35 cellular contexts compared by ENCODE assay signal in genomic region chr3:71413572-71413971, GRCh38.
A peak's percentile ranks its signal among the peaks of the same experiment; 100 is the strongest.
DNase-seq lines count a peak whose midpoint lies in the region; ATAC-seq and TF ChIP-seq lines count a peak whose summit lies in the region.
"Had no signal": no experiment of that assay in that cellular context is flagged by ENCODE, and none has a peak within 500 bp of the region (broad histone marks: within the 10 kb centered on the region; RNA-seq: fewer than 3 reads in every experiment).

No MANE protein-coding gene starts in this region.

- TF ChIP-seq CTCF in activated CD8-positive, alpha-beta T cell treated with anti-CD3 and anti-CD28 coated beads for 36 hours (IDR thresholded peaks at IDR 0.05): no peak
- TF ChIP-seq CTCF in RWPE1 (conservative IDR thresholded peaks at IDR 0.05; ENCODE audit: low read depth): no peak
- no peak for TF ChIP-seq CTCF in endothelial cell (IDR thresholded peaks at IDR 0.05; ENCODE audit: unreplicated experiment)
- no peak for TF ChIP-seq CTCF in nephron (IDR thresholded peaks at IDR 0.05; ENCODE audit: unreplicated experiment in 3 of 3)

- H3K27ac ChIP-seq in RWPE1: peak overlapping the region; percentile 65
- H3K27ac ChIP-seq: 22Rv1, coronary artery, heart left ventricle, HL-60, pancreas had no signal

- no peak overlapping the region for H3K4me3 Mint-ChIP-seq in activated CD8-positive, alpha-beta T cell treated with anti-CD3 and anti-CD28 coated beads for 36 hours
- H3K4me3 Mint-ChIP-seq in activated CD8-positive, alpha-beta T cell treated with anti-CD3 and anti-CD28 coated beads, Interleukin-2, amount 10 ng/mL, durations not matched to agents 7 days and 5 days: no peak overlapping the region
- no peak overlapping the region for H3K4me3 Mint-ChIP-seq in endothelial cell (ENCODE audit: unreplicated experiment)
- no peak overlapping the region for H3K4me3 Mint-ChIP-seq in nephron
- H3K4me3 Mint-ChIP-seq: activated CD4-positive, alpha-beta memory T cell treated with anti-CD3 and anti-CD28 coated beads, Interleukin-2, amount 10 ng/mL, durations not matched to agents 7 days and 5 days; CD14-positive monocyte; HFFc6; neural crest cell; T-helper 1 cell treated with Interleukin-12 subunit alpha and Interleukin-12 subunit beta and Interleukin-4 antibody, amounts not matched to agents 30 μg/mL and 1 μg/mL, for 36 hours had no signal

- H3K27me3 ChIP-seq in H7 (ENCODE audit: control insufficient read depth, insufficient read depth, low read length): no peaks in the 10 kb centered on the region
- H3K27me3 ChIP-seq: heart left ventricle, pancreas had no signal

- CTCF ChIA-PET in activated CD8-positive, alpha-beta T cell treated with anti-CD3 and anti-CD28 coated beads for 36 hours (lab: Charles Lee): no interaction called here
- CTCF ChIA-PET in activated CD8-positive, alpha-beta T cell treated with anti-CD3 and anti-CD28 coated beads, Interleukin-2, amount 10 ng/mL, durations not matched to agents 7 days and 5 days (lab: Charles Lee): interaction anchor here (1.7 kb wide), 1 partner anchor 16 kb away, joined by 9 read pairs; no protein-coding TSS in a partner anchor
- CTCF ChIA-PET in RWPE1 (lab: Yijun Ruan, JAX): no interaction called here

- peaks cover 7% of the 10 kb centered on the region for H3K36me3 Mint-ChIP-seq in activated CD8-positive, alpha-beta T cell treated with anti-CD3 and anti-CD28 coated beads for 36 hours (ENCODE audit: low read depth)
- H3K36me3 Mint-ChIP-seq in activated CD8-positive, alpha-beta T cell treated with anti-CD3 and anti-CD28 coated beads, Interleukin-2, amount 10 ng/mL, durations not matched to agents 7 days and 5 days (ENCODE audit: low read depth): peaks cover 3% of the 10 kb centered on the region
- H3K36me3 Mint-ChIP-seq in endothelial cell (ENCODE audit: low read depth, unreplicated experiment) (no peaks in the 10 kb centered on the region), nephron (ENCODE audit: low read depth) (no peaks in the 10 kb centered on the region)
- H3K36me3 Mint-ChIP-seq: activated naive CD4-positive, alpha-beta T cell treated with anti-CD3 and anti-CD28 coated beads, Interleukin-2, amount 50 U/mL, for 72 hours had no signal

- H3K9me3 Mint-ChIP-seq in activated CD8-positive, alpha-beta T cell treated with anti-CD3 and anti-CD28 coated beads for 36 hours: no peaks in the 10 kb centered on the region
- H3K9me3 Mint-ChIP-seq in activated CD8-positive, alpha-beta T cell treated with anti-CD3 and anti-CD28 coated beads, Interleukin-2, amount 10 ng/mL, durations not matched to agents 7 days and 5 days (ENCODE audit: insufficient read depth): no peaks in the 10 kb centered on the region
- H3K9me3 Mint-ChIP-seq in endothelial cell (ENCODE audit: unreplicated experiment) (no peaks in the 10 kb centered on the region), nephron (no peaks in the 10 kb centered on the region)
- H3K9me3 Mint-ChIP-seq: activated CD4-positive, alpha-beta memory T cell treated with anti-CD3 and anti-CD28 coated beads, Interleukin-2, amount 10 ng/mL, durations not matched to agents 7 days and 5 days; activated naive CD4-positive, alpha-beta T cell treated with anti-CD3 and anti-CD28 coated beads, Interleukin-2, amount 50 U/mL, for 72 hours; activated T-helper 2 cell treated with anti-CD3 and anti-CD28 coated beads, Interferon-gamma antibody, Interleukin-2, Interleukin-4, amounts not matched to agents 10 μg/mL and 5 μg/mL and 100 μg/mL, durations not matched to agents 14 hours and 24 hours and 36 hours; CD14-positive monocyte; HFFc6; neural crest cell; T-helper 1 cell treated with Interleukin-12 subunit alpha and Interleukin-12 subunit beta and Interleukin-4 antibody, amounts not matched to agents 30 μg/mL and 1 μg/mL, for 36 hours had no signal

- no peak for ATAC-seq in activated CD8-positive, alpha-beta T cell treated with anti-CD3 and anti-CD28 coated beads for 36 hours
- no peak for ATAC-seq in activated CD8-positive, alpha-beta T cell treated with anti-CD3 and anti-CD28 coated beads, Interleukin-2, amount 10 ng/mL, durations not matched to agents 7 days and 5 days
- no peak for ATAC-seq in HG02870 (IDR thresholded peaks at IDR 0.05; ENCODE audit: unreplicated experiment)
- ATAC-seq: activated CD4-positive, CD25-positive, alpha-beta regulatory T cell treated with anti-CD3 and anti-CD28 coated beads, Interleukin-2, amount 50 U/mL, for 24 hours; activated naive CD4-positive, alpha-beta T cell treated with anti-CD3 and anti-CD28 coated beads, Interleukin-2, amount 50 U/mL, for 72 hours; mucosa of descending colon; pancreas; Right ventricle myocardium inferior; stimulated activated naive CD8-positive, alpha-beta T cell treated with anti-CD3 and anti-CD28 coated beads, Interleukin-15, Interleukin-2, amounts not matched to agents 100 U/mL and 50 U/mL, for 24 hours had no signal

- POLR2A ChIA-PET in activated CD8-positive, alpha-beta T cell treated with anti-CD3 and anti-CD28 coated beads for 36 hours (lab: Charles Lee): no interaction called here
- POLR2A ChIA-PET in activated CD8-positive, alpha-beta T cell treated with anti-CD3 and anti-CD28 coated beads, Interleukin-2, amount 10 ng/mL, durations not matched to agents 7 days and 5 days (lab: Charles Lee): no interaction called here
- POLR2A ChIA-PET in RWPE1 (lab: Yijun Ruan, JAX; ENCODE audit: low non-redundant PET): no interaction called here

- H3K27ac Mint-ChIP-seq in activated CD8-positive, alpha-beta T cell treated with anti-CD3 and anti-CD28 coated beads for 36 hours: peak overlapping the region; percentile 39
- no peak overlapping the region for H3K27ac Mint-ChIP-seq in activated CD8-positive, alpha-beta T cell treated with anti-CD3 and anti-CD28 coated beads, Interleukin-2, amount 10 ng/mL, durations not matched to agents 7 days and 5 days
- H3K27ac Mint-ChIP-seq in endothelial cell (ENCODE audit: unreplicated experiment) (peak overlapping the region; percentile 59), nephron (peak overlapping the region in 2 of 3 experiments; percentile 3 to 46)
- H3K27ac Mint-ChIP-seq: activated CD4-positive, alpha-beta memory T cell treated with anti-CD3 and anti-CD28 coated beads, Interleukin-2, amount 10 ng/mL, durations not matched to agents 7 days and 5 days; activated T-helper 2 cell treated with anti-CD3 and anti-CD28 coated beads, Interferon-gamma antibody, Interleukin-2, Interleukin-4, amounts not matched to agents 10 μg/mL and 5 μg/mL and 100 μg/mL, durations not matched to agents 14 hours and 24 hours and 36 hours; HFFc6; T-helper 1 cell treated with Interleukin-12 subunit alpha and Interleukin-12 subunit beta and Interleukin-4 antibody, amounts not matched to agents 30 μg/mL and 1 μg/mL, for 36 hours had no signal

- no peak overlapping the region for H3K4me3 ChIP-seq in H7 (ENCODE audit: insufficient read depth, low read depth, low read length)
- H3K4me3 ChIP-seq: coronary artery, heart left ventricle, mucosa of descending colon, pancreas had no signal

- peaks cover 92% of the 10 kb centered on the region for H3K4me1 Mint-ChIP-seq in activated CD8-positive, alpha-beta T cell treated with anti-CD3 and anti-CD28 coated beads for 36 hours (ENCODE audit: low read depth)
- peaks cover 46% of the 10 kb centered on the region for H3K4me1 Mint-ChIP-seq in activated CD8-positive, alpha-beta T cell treated with anti-CD3 and anti-CD28 coated beads, Interleukin-2, amount 10 ng/mL, durations not matched to agents 7 days and 5 days (ENCODE audit: low read depth)
- H3K4me1 Mint-ChIP-seq in endothelial cell (ENCODE audit: unreplicated experiment): peaks cover 24% of the 10 kb centered on the region
- peaks cover 5% of the 10 kb centered on the region for H3K4me1 Mint-ChIP-seq in nephron
- H3K4me1 Mint-ChIP-seq: neural crest cell had no signal

- H3K27me3 Mint-ChIP-seq in activated CD8-positive, alpha-beta T cell treated with anti-CD3 and anti-CD28 coated beads for 36 hours: no peaks in the 10 kb centered on the region
- no peaks in the 10 kb centered on the region for H3K27me3 Mint-ChIP-seq in activated CD8-positive, alpha-beta T cell treated with anti-CD3 and anti-CD28 coated beads, Interleukin-2, amount 10 ng/mL, durations not matched to agents 7 days and 5 days (ENCODE audit: low read depth)
- H3K27me3 Mint-ChIP-seq in endothelial cell (ENCODE audit: unreplicated experiment) (no peaks in the 10 kb centered on the region), nephron (ENCODE audit: low read depth) (no peaks in the 10 kb centered on the region)

- H3K36me3 ChIP-seq in H7 (replicated peaks; ENCODE audit: control insufficient read depth, insufficient read depth, low read length): no peaks in the 10 kb centered on the region
- H3K36me3 ChIP-seq: heart left ventricle, pancreas had no signal

- DNase-seq in activated CD8-positive, alpha-beta T cell treated with anti-CD3 and anti-CD28 coated beads for 36 hours: no peak
- DNase-seq in activated CD8-positive, alpha-beta T cell treated with anti-CD3 and anti-CD28 coated beads, Interleukin-2, amount 10 ng/mL, durations not matched to agents 7 days and 5 days: no peak
- DNase-seq in RWPE1 (ENCODE audit: low spot score) (no peak), endothelial cell (ENCODE audit: low spot score) (no peak), H7 (no peak)
- no peak for DNase-seq in stimulated activated CD4-positive, alpha-beta T cell treated with anti-CD3 and anti-CD28 coated beads, Interleukin-15, amount 100 ng/mL, for 24 hours
- DNase-seq: activated CD4-positive, alpha-beta memory T cell treated with anti-CD3 and anti-CD28 coated beads, Interleukin-2, amount 10 ng/mL, durations not matched to agents 7 days and 5 days; aorta; effector memory CD4-positive, alpha-beta T cell; foreskin melanocyte; GOT3; HFFc6; islet precursor cell; mucosa of descending colon; NCI-H1417; NCI-H2029 treated with DMSO at 0.1 percent for 48 hours; NCI-H2227 treated with DMSO at 0.1 percent for 48 hours; NCI-H526; pancreas; retina; SK-N-SH; stimulated activated naive CD8-positive, alpha-beta T cell treated with anti-CD3 and anti-CD28 coated beads, Interleukin-15, Interleukin-2, amounts not matched to agents 100 U/mL and 50 U/mL, for 24 hours had no signal

- intact Hi-C loops in activated CD8-positive, alpha-beta T cell treated with anti-CD3 and anti-CD28 coated beads for 36 hours (cut with micrococcal nuclease): no loop called here
